8 cellular contexts compared by ENCODE assay signal in the genomic region with DNA sequence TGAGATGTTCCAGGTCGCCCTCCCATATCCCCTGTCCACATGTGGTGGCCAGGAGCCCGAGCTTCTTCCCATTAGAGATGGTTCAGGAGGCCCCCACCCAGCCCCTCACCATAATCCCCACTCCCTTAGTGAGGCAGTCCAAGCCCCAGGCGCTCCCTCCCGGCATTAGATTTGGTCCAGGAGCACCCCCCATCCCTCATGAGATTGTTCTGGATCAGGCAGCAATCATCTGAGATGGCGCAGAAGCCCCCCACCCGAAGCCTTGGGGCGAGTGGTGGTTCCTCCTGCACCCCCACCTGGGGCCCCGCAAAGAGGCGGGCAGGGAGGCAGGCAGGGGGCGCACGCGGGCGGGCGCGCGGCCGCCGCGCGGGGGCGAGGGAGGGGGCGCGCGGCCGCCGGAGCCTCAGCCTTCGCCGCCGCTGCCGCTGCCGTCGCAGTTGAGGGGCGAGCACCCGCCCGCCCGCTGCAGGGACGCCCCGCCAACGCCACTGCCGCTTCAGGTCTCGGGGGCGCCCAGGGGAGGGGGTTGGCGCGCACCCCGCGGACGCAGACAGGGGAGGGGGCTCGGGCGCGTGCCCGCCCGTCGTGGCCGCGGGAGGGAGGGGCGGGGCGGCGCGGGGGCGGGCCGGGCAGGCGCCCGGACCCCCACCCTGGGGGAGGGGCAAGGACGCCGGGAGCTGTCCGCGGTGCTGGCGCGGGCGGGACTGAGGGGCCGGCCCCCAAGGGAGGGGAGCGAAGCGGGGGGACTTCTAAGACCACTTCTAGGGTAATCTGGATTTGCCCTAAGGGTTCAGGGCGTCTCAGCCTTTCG. TPM values are rescaled to one million over a fixed set of nuclear protein-coding genes. Genes with fewer than 3 reads are reported as not detected.
DNase-seq lines count a peak whose midpoint lies in the region; ATAC-seq, FAIRE-seq and TF ChIP-seq lines count a peak whose summit lies in the region.

No MANE protein-coding gene starts in this region.

- peaks cover 4% of the 10 kb centered on the region for H3K36me3 Mint-ChIP-seq in activated naive CD4-positive, alpha-beta T cell treated with anti-CD3 and anti-CD28 coated beads, Interleukin-2, amount 50 U/mL, for 24 hours

- ATAC-seq in HG03108 (IDR thresholded peaks at IDR 0.05; ENCODE audit: unreplicated experiment), result no peak

- no peaks in the 10 kb centered on the region for H3K9me3 Mint-ChIP-seq in activated naive CD4-positive, alpha-beta T cell treated with anti-CD3 and anti-CD28 coated beads, Interleukin-2, amount 50 U/mL, for 24 hours

- peak overlapping the region; percentile 50; the same call in 1 of the 2 replicates for H3K9ac ChIP-seq in ES-I3 (ENCODE audit: low read depth, low read length)
- H3K9ac ChIP-seq in kidney (ENCODE audit: low read length in 2 of 2), result no peak overlapping the region

- no peaks in the 10 kb centered on the region for H3K9me3 ChIP-seq in ES-I3 (ENCODE audit: control insufficient read depth, insufficient read depth, low read length)
- peaks cover 0 to 7% of the 10 kb centered on the region in 2 donors for H3K9me3 ChIP-seq in kidney (ENCODE audit: control insufficient read depth in 1 of 2, low read length in 2 of 2)
- peaks cover 0 to 7% (median 2%) of the 10 kb centered on the region in 4 donors for H3K9me3 ChIP-seq in Peyer's patch

- no peaks in the 10 kb centered on the region; the same call in 1 of the 2 replicates for H3K4me1 ChIP-seq in ES-I3 (ENCODE audit: insufficient read depth, low read length)
- peaks cover 0 to 15% of the 10 kb centered on the region in 2 donors for H3K4me1 ChIP-seq in kidney (ENCODE audit: control insufficient read depth in 1 of 2, insufficient read depth in 1 of 2, low read depth in 1 of 2, low read length in 2 of 2)
- peaks cover 0 to 10% (median 0%) of the 10 kb centered on the region in 4 donors for H3K4me1 ChIP-seq in Peyer's patch

- peak; percentile 13 for TF ChIP-seq CTCF in kidney (IDR thresholded peaks at IDR 0.05; ENCODE audit: borderline replicate concordance, extremely low read depth, insufficient read depth)
- peak in 1 of 6 experiments; percentile 10 for TF ChIP-seq CTCF in Peyer's patch (IDR thresholded peaks at IDR 0.05)

- no peak overlapping the region for H3K27ac Mint-ChIP-seq in activated naive CD4-positive, alpha-beta T cell treated with anti-CD3 and anti-CD28 coated beads, Interleukin-2, amount 50 U/mL, for 24 hours

- H3K27me3 ChIP-seq in Peyer's patch, result no peaks in the 10 kb centered on the region

- no peaks in the 10 kb centered on the region for H3K36me3 ChIP-seq in ES-I3 (ENCODE audit: insufficient read depth, low read length)
- peaks cover 0 to 6% of the 10 kb centered on the region in 2 donors for H3K36me3 ChIP-seq in kidney (ENCODE audit: control insufficient read depth in 1 of 2, insufficient read depth in 2 of 2, low read length in 2 of 2)
- no peaks in the 10 kb centered on the region for H3K36me3 ChIP-seq in Peyer's patch

- intact Hi-C loops in kidney (cut with DNase I), result no loop called here

- peaks cover 17% of the 10 kb centered on the region for H3K4me1 Mint-ChIP-seq in activated naive CD4-positive, alpha-beta T cell treated with anti-CD3 and anti-CD28 coated beads, Interleukin-2, amount 50 U/mL, for 24 hours

- no peak for TF ChIP-seq POLR2A in Peyer's patch (IDR thresholded peaks at IDR 0.05)

- peak overlapping the region in 1 of 2 donors; percentile 77 for H3K4me3 ChIP-seq in kidney (ENCODE audit: low read length in 2 of 2)
- H3K4me3 ChIP-seq in Peyer's patch, result peak overlapping the region in 2 of 4 donors; percentile 9 to 29

- no peak overlapping the region for H3K27ac ChIP-seq in kidney (ENCODE audit: low read depth in 2 of 2, low read length in 2 of 2)
- H3K27ac ChIP-seq in Peyer's patch, result no peak overlapping the region

- no peak for FAIRE-seq in kidney (lab: Jason Lieb, UNC)

- H3K4me3 Mint-ChIP-seq in activated naive CD4-positive, alpha-beta T cell treated with anti-CD3 and anti-CD28 coated beads, Interleukin-2, amount 50 U/mL, for 24 hours, result peak overlapping the region; percentile 73

- peak; percentile 7 for DNase-seq in NCI-H1092 (lab: John Stamatoyannopoulos, UW)
- DNase-seq in kidney, result peak; percentile 62
- DNase-seq in NCI-H524 treated with DMSO at 0.1 percent for 48 hours (lab: John Stamatoyannopoulos, UW), result no peak
- no peak for DNase-seq in Peyer's patch
- no peak for DNase-seq in H4 (ENCODE audit: low spot score)

- H3K27me3 Mint-ChIP-seq in activated naive CD4-positive, alpha-beta T cell treated with anti-CD3 and anti-CD28 coated beads, Interleukin-2, amount 50 U/mL, for 24 hours, result peaks cover 14% of the 10 kb centered on the region

RNA-seq across cellular contexts. Expression of a gene that starts 46.4 kb away (rescaled TPM):
- total RNA-seq in kidney, result 69.6 TPM
- 91.3 TPM for polyA plus RNA-seq in kidney (ENCODE audit: insufficient read depth, low read depth, low replicate concordance)
- total RNA-seq in Peyer's patch, result 100 to 1,000 TPM in 2 of 4 donors, 10 to 100 TPM in 2; 73.4 to 121 (median 99.9) TPM
- total RNA-seq in H4 (2014; rRNA removed; shearing (Covaris generic)), result 26.6 and 30.9 TPM in 2 replicates

Comparison
In these comparisons a context has a peak if more than half of its experiments do, and no peak if none do; other contexts are left out.
1. DNase-seq: peak in NCI-H1092 (single experiment) and kidney (single experiment); none in NCI-H524 treated with DMSO at 0.1 percent for 48 hours (single experiment), Peyer's patch (0 of 3) and H4 (single experiment).